Comparison of ENCODE assay signal across 19 cellular contexts in the genomic region with DNA sequence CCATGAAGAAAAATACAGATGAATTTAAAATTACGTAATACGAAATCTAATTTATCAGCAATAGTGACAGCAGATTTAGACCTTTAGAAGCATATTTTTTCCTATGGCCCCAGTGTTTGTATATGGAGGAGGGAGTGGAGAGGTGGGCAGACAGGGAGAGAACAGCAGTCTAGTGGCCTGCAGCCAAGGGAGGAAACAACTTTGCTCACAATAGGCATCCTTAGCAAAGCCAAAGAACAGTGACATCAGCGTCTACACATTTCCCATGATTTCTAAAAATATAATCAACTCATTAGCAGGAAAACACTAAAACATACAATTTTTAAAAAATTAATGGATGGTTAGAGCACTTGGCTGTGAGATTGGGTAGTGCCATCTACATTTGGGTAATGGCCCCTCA.
"Had no signal": no experiment of that assay in that cellular context is flagged by ENCODE, and none has a peak within 500 bp of the region (broad histone marks: within the 10 kb centered on the region; RNA-seq: fewer than 3 reads in every experiment).

No MANE protein-coding gene starts in this region.

- H3K9me3 ChIP-seq: ovary, spleen, suprapubic skin, tibial artery, upper lobe of right lung had no signal

- H3K27ac ChIP-seq: coronary artery, ovary, spleen, suprapubic skin, tibial artery, upper lobe of right lung had no signal

- H3K4me3 ChIP-seq: coronary artery, ovary, spleen, suprapubic skin, tibial artery, upper lobe of right lung had no signal

- H3K36me3 ChIP-seq: ovary, spleen, suprapubic skin, tibial artery, upper lobe of right lung had no signal

- DNase-seq: activated B cell treated with CpG ODN at 0.5 μM for 24 hours; activated CD4-positive, alpha-beta T cell treated with anti-CD3 and anti-CD28 coated beads, Interleukin-2, amount 50 U/mL, for 1 hour; activated CD8-positive, alpha-beta memory T cell treated with anti-CD3 and anti-CD28 coated beads, Interleukin-2, amount 10 ng/mL, durations not matched to agents 7 days and 5 days; activated CD8-positive, alpha-beta T cell treated with anti-CD3 and anti-CD28 coated beads, Interleukin-2, amount 10 ng/mL, durations not matched to agents 7 days and 5 days; activated naive CD4-positive, alpha-beta T cell; activated T-cell treated with anti-CD3 and anti-CD28 coated beads, Interleukin-2, amount 50 U/mL, for 48 hours; aorta; central memory CD4-positive, alpha-beta T cell; effector memory CD8-positive, alpha-beta T cell; foreskin melanocyte; naive B cell; ovary; spleen; stimulated activated naive CD4-positive, alpha-beta T cell; T-helper 2 cell; tibial artery; upper lobe of right lung had no signal

- H3K4me1 ChIP-seq: suprapubic skin, tibial artery, upper lobe of right lung had no signal
